ENCODE assay signal across 1 cellular context in genomic region chr11:37468344-37468743, GRCh38.
TF ChIP-seq lines count a peak whose summit lies in the region.

No MANE protein-coding gene starts in this region.

TF ChIP-seq in liver, 16 proteins besides CTCF, POLR2A, EP300 and RAD21 (continued from another document):
- no peak for TF ChIP-seq SP1 (IDR thresholded peaks at IDR 0.05)
